In the genomic region with DNA sequence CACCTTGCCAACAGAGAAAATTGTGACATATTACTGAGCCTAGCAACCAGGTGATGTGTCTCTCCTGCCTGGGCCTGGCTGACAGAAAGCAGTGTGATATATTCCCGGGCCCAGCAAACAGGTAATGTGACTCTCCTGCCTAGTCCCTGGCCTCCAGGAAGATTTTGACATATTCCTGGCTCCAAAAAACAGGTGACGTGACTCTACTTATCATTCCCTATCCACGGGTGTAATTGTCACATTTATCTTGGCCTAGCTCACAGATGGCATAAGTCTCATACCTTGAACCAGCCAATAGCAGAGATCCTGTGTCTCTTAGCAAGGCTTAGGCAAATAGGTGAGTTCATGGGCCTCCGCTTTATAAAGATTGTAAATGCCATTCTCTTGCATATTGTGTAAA, we compare ENCODE assay signal across 37 cellular contexts.
"Had no signal": no experiment of that assay in that cellular context is flagged by ENCODE, and none has a peak within 500 bp of the region (broad histone marks: within the 10 kb centered on the region; RNA-seq: fewer than 3 reads in every experiment).

No MANE protein-coding gene starts in this region.

- H3K27ac Mint-ChIP-seq: activated naive CD4-positive, alpha-beta T cell treated with anti-CD3 and anti-CD28 coated beads for 36 hours; activated naive CD4-positive, alpha-beta T cell treated with anti-CD3 and anti-CD28 coated beads, Interleukin-2, amount 10 ng/mL, durations not matched to agents 7 days and 5 days; activated naive CD4-positive, alpha-beta T cell treated with anti-CD3 and anti-CD28 coated beads, Interleukin-2, amount 50 U/mL, for 24 hours; activated naive CD8-positive, alpha-beta T cell; activated naive CD8-positive, alpha-beta T cell treated with anti-CD3 and anti-CD28 coated beads for 36 hours; activated naive CD8-positive, alpha-beta T cell treated with anti-CD3 and anti-CD28 coated beads, Interleukin-2, amount 10 ng/mL, durations not matched to agents 7 days and 5 days; activated naive CD8-positive, alpha-beta T cell treated with anti-CD3 and anti-CD28 coated beads, Interleukin-2, amount 50 U/mL, for 24 hours; activated T-cell treated with anti-CD3 and anti-CD28 coated beads, Interleukin-2, amount 50 U/mL, for 24 hours; activated T-cell treated with anti-CD3 and anti-CD28 coated beads, Interleukin-2, amount 50 U/mL, for 72 hours; activated T-helper 1 cell treated with anti-CD3 and anti-CD28 coated beads, Interleukin-12 subunit alpha, Interleukin-12 subunit beta, Interleukin-2, Interleukin-4 antibody, amounts not matched to agents 30 ng/mL and 10 ng/mL and 1 ng/mL, durations not matched to agents 14 hours and 24 hours and 36 hours; activated T-helper 2 cell treated with anti-CD3 and anti-CD28 coated beads, Interferon-gamma antibody, Interleukin-2, Interleukin-4, amounts not matched to agents 10 μg/mL and 5 μg/mL and 100 μg/mL, durations not matched to agents 14 hours and 24 hours and 36 hours; brain had no signal

- H3K36me3 ChIP-seq: adrenal gland, ascending aorta, brain microvascular endothelial cell, breast epithelium, cardiac muscle cell had no signal

- H3K27ac ChIP-seq: adrenal gland, ascending aorta, brain microvascular endothelial cell, breast epithelium, cardiac muscle cell had no signal

- ATAC-seq: activated naive CD4-positive, alpha-beta T cell treated with anti-CD3 and anti-CD28 coated beads, Interleukin-2, amount 50 U/mL, for 72 hours; activated naive CD8-positive, alpha-beta T cell treated with anti-CD3 and anti-CD28 coated beads, Interleukin-2, amount 50 U/mL, for 24 hours; activated T-cell treated with anti-CD3 and anti-CD28 coated beads, Interleukin-2, amount 50 U/mL, for 4 hours had no signal

- H3K4me3 Mint-ChIP-seq: activated naive CD4-positive, alpha-beta T cell treated with anti-CD3 and anti-CD28 coated beads for 36 hours; activated naive CD4-positive, alpha-beta T cell treated with anti-CD3 and anti-CD28 coated beads, Interleukin-2, amount 10 ng/mL, durations not matched to agents 7 days and 5 days; activated naive CD4-positive, alpha-beta T cell treated with anti-CD3 and anti-CD28 coated beads, Interleukin-2, amount 50 U/mL, for 24 hours; activated naive CD8-positive, alpha-beta T cell; activated naive CD8-positive, alpha-beta T cell treated with anti-CD3 and anti-CD28 coated beads for 36 hours; activated naive CD8-positive, alpha-beta T cell treated with anti-CD3 and anti-CD28 coated beads, Interleukin-2, amount 10 ng/mL, durations not matched to agents 7 days and 5 days; activated naive CD8-positive, alpha-beta T cell treated with anti-CD3 and anti-CD28 coated beads, Interleukin-2, amount 50 U/mL, for 24 hours; activated T-cell treated with anti-CD3 and anti-CD28 coated beads, Interleukin-2, amount 50 U/mL, for 24 hours; activated T-cell treated with anti-CD3 and anti-CD28 coated beads, Interleukin-2, amount 50 U/mL, for 4 hours; activated T-cell treated with anti-CD3 and anti-CD28 coated beads, Interleukin-2, amount 50 U/mL, for 72 hours; activated T-helper 1 cell treated with anti-CD3 and anti-CD28 coated beads, Interleukin-12 subunit alpha, Interleukin-12 subunit beta, Interleukin-2, Interleukin-4 antibody, amounts not matched to agents 30 ng/mL and 10 ng/mL and 1 ng/mL, durations not matched to agents 14 hours and 24 hours and 36 hours; activated T-helper 17 cell treated with anti-CD3 and anti-CD28 coated beads, Interleukin-2, amount 50 U/mL, for 72 hours; brain; central memory CD8-positive, alpha-beta T cell had no signal

- H3K4me3 ChIP-seq: adrenal gland, ascending aorta, breast epithelium, cardiac muscle cell had no signal

- H3K27me3 Mint-ChIP-seq: activated naive CD4-positive, alpha-beta T cell treated with anti-CD3 and anti-CD28 coated beads, Interleukin-2, amount 10 ng/mL, durations not matched to agents 7 days and 5 days; activated naive CD4-positive, alpha-beta T cell treated with anti-CD3 and anti-CD28 coated beads, Interleukin-2, amount 50 U/mL, for 24 hours; activated naive CD8-positive, alpha-beta T cell; activated naive CD8-positive, alpha-beta T cell treated with anti-CD3 and anti-CD28 coated beads for 36 hours; activated naive CD8-positive, alpha-beta T cell treated with anti-CD3 and anti-CD28 coated beads, Interleukin-2, amount 10 ng/mL, durations not matched to agents 7 days and 5 days; activated naive CD8-positive, alpha-beta T cell treated with anti-CD3 and anti-CD28 coated beads, Interleukin-2, amount 50 U/mL, for 24 hours; activated T-cell treated with anti-CD3 and anti-CD28 coated beads, Interleukin-2, amount 50 U/mL, for 24 hours; activated T-helper 17 cell treated with anti-CD3 and anti-CD28 coated beads, Interleukin-2, amount 50 U/mL, for 72 hours; central memory CD8-positive, alpha-beta T cell had no signal

- DNase-seq: activated effector memory CD4-positive, alpha-beta T cell treated with anti-CD3 and anti-CD28 coated beads, Interleukin-2, amount 50 U/mL, for 16 hours; activated effector memory CD4-positive, alpha-beta T cell treated with Interleukin-2 at 50 U/mL for 16 hours; activated gamma-delta T cell; activated gamma-delta T cell treated with Interleukin-2 at 50 U/mL for 16 hours; activated naive CD4-positive, alpha-beta T cell; activated naive CD4-positive, alpha-beta T cell treated with anti-CD3 and anti-CD28 coated beads for 36 hours; activated naive CD4-positive, alpha-beta T cell treated with anti-CD3 and anti-CD28 coated beads, Interleukin-2, amount 10 ng/mL, durations not matched to agents 7 days and 5 days; activated naive CD4-positive, alpha-beta T cell treated with anti-CD3 and anti-CD28 coated beads, Interleukin-2, amount 50 U/mL, for 16 hours; activated naive CD4-positive, alpha-beta T cell treated with Interleukin-2 at 50 U/mL for 16 hours; activated naive CD8-positive, alpha-beta T cell treated with anti-CD3 and anti-CD28 coated beads for 36 hours; activated naive CD8-positive, alpha-beta T cell treated with anti-CD3 and anti-CD28 coated beads, Interleukin-2, amount 10 ng/mL, durations not matched to agents 7 days and 5 days; activated naive CD8-positive, alpha-beta T cell treated with anti-CD3 and anti-CD28 coated beads, Interleukin-2, amount 50 U/mL, for 24 hours; activated T-cell treated with anti-CD3 and anti-CD28 coated beads, Interleukin-2, amount 50 U/mL, for 1 hour; activated T-cell treated with anti-CD3 and anti-CD28 coated beads, Interleukin-2, amount 50 U/mL, for 24 hours; activated T-cell treated with anti-CD3 and anti-CD28 coated beads, Interleukin-2, amount 50 U/mL, for 4 hours; activated T-cell treated with anti-CD3 and anti-CD28 coated beads, Interleukin-2, amount 50 U/mL, for 48 hours; activated T-cell treated with anti-CD3 and anti-CD28 coated beads, Interleukin-2, amount 50 U/mL, for 72 hours; adrenal gland; amniotic stem cell; amygdala; anterior cingulate cortex; aorta; brain microvascular endothelial cell; caudate nucleus; central memory CD4-positive, alpha-beta T cell; cerebellar nuclear complex had no signal

- H3K9me3 ChIP-seq: adrenal gland, ascending aorta, breast epithelium had no signal

- H3K4me1 Mint-ChIP-seq: activated naive CD4-positive, alpha-beta T cell treated with anti-CD3 and anti-CD28 coated beads, Interleukin-2, amount 10 ng/mL, durations not matched to agents 7 days and 5 days; activated naive CD4-positive, alpha-beta T cell treated with anti-CD3 and anti-CD28 coated beads, Interleukin-2, amount 50 U/mL, for 24 hours; activated naive CD8-positive, alpha-beta T cell treated with anti-CD3 and anti-CD28 coated beads for 36 hours; activated naive CD8-positive, alpha-beta T cell treated with anti-CD3 and anti-CD28 coated beads, Interleukin-2, amount 10 ng/mL, durations not matched to agents 7 days and 5 days; activated naive CD8-positive, alpha-beta T cell treated with anti-CD3 and anti-CD28 coated beads, Interleukin-2, amount 50 U/mL, for 24 hours; activated T-helper 17 cell treated with anti-CD3 and anti-CD28 coated beads, Interleukin-2, amount 50 U/mL, for 72 hours; brain; central memory CD8-positive, alpha-beta T cell had no signal

- H3K36me3 Mint-ChIP-seq: activated naive CD4-positive, alpha-beta T cell treated with anti-CD3 and anti-CD28 coated beads, Interleukin-2, amount 10 ng/mL, durations not matched to agents 7 days and 5 days; activated naive CD4-positive, alpha-beta T cell treated with anti-CD3 and anti-CD28 coated beads, Interleukin-2, amount 50 U/mL, for 24 hours; activated naive CD4-positive, alpha-beta T cell treated with anti-CD3 and anti-CD28 coated beads, Interleukin-2, amount 50 U/mL, for 72 hours; activated naive CD8-positive, alpha-beta T cell; activated naive CD8-positive, alpha-beta T cell treated with anti-CD3 and anti-CD28 coated beads for 36 hours; activated naive CD8-positive, alpha-beta T cell treated with anti-CD3 and anti-CD28 coated beads, Interleukin-2, amount 10 ng/mL, durations not matched to agents 7 days and 5 days; brain had no signal

- H3K4me1 ChIP-seq: adrenal gland, ascending aorta, breast epithelium had no signal

- H3K27me3 ChIP-seq: adrenal gland, ascending aorta, brain microvascular endothelial cell, breast epithelium, cardiac muscle cell had no signal

- H3K9me3 Mint-ChIP-seq: activated naive CD4-positive, alpha-beta T cell treated with anti-CD3 and anti-CD28 coated beads for 36 hours; activated naive CD4-positive, alpha-beta T cell treated with anti-CD3 and anti-CD28 coated beads, Interleukin-2, amount 50 U/mL, for 24 hours; activated naive CD4-positive, alpha-beta T cell treated with anti-CD3 and anti-CD28 coated beads, Interleukin-2, amount 50 U/mL, for 72 hours; activated T-cell treated with anti-CD3 and anti-CD28 coated beads, Interleukin-2, amount 50 U/mL, for 24 hours; activated T-cell treated with anti-CD3 and anti-CD28 coated beads, Interleukin-2, amount 50 U/mL, for 4 hours; activated T-cell treated with anti-CD3 and anti-CD28 coated beads, Interleukin-2, amount 50 U/mL, for 72 hours; activated T-helper 17 cell treated with anti-CD3 and anti-CD28 coated beads, Interleukin-2, amount 50 U/mL, for 72 hours; central memory CD8-positive, alpha-beta T cell had no signal
